Comparison of ENCODE assay signal across 27 cellular contexts in genomic region chr1:246064891-246065290, GRCh38.
"Had no signal": no experiment of that assay in that cellular context is flagged by ENCODE, and none has a peak within 500 bp of the region (broad histone marks: within the 10 kb centered on the region; RNA-seq: fewer than 3 reads in every experiment).

No MANE protein-coding gene starts in this region.

- H3K4me3 ChIP-seq: K562, Peyer's patch, SK-N-MC had no signal

- H3K9me3 Mint-ChIP-seq: activated CD4-positive, alpha-beta T cell treated with anti-CD3 and anti-CD28 coated beads, Interleukin-2, amount 10 ng/mL, durations not matched to agents 7 days and 5 days; activated naive CD4-positive, alpha-beta T cell treated with anti-CD3 and anti-CD28 coated beads, Interleukin-2, amount 10 ng/mL, durations not matched to agents 7 days and 5 days; activated naive CD8-positive, alpha-beta T cell treated with anti-CD3 and anti-CD28 coated beads, Interleukin-2, amount 50 U/mL, for 24 hours; activated T-cell treated with anti-CD3 and anti-CD28 coated beads, Interleukin-2, amount 50 U/mL, for 24 hours; T-helper 2 cell treated with Interferon-gamma antibody and Interleukin-4, amounts not matched to agents 5 μg/mL and 100 μg/mL, for 36 hours had no signal

- H3K36me3 Mint-ChIP-seq: activated naive CD4-positive, alpha-beta T cell treated with anti-CD3 and anti-CD28 coated beads, Interleukin-2, amount 10 ng/mL, durations not matched to agents 7 days and 5 days had no signal

- H3K4me3 Mint-ChIP-seq: activated CD4-positive, alpha-beta T cell treated with anti-CD3 and anti-CD28 coated beads for 36 hours; activated CD4-positive, alpha-beta T cell treated with anti-CD3 and anti-CD28 coated beads, Interleukin-2, amount 10 ng/mL, durations not matched to agents 7 days and 5 days; activated CD8-positive, alpha-beta T cell treated with anti-CD3 and anti-CD28 coated beads, Interleukin-2, amount 10 ng/mL, durations not matched to agents 7 days and 5 days; activated naive CD4-positive, alpha-beta T cell treated with anti-CD3 and anti-CD28 coated beads, Interleukin-2, amount 10 ng/mL, durations not matched to agents 7 days and 5 days; activated naive CD8-positive, alpha-beta T cell; activated naive CD8-positive, alpha-beta T cell treated with anti-CD3 and anti-CD28 coated beads, Interleukin-2, amount 50 U/mL, for 24 hours; activated T-cell treated with anti-CD3 and anti-CD28 coated beads, Interleukin-2, amount 50 U/mL, for 24 hours; T-helper 2 cell treated with Interferon-gamma antibody and Interleukin-4, amounts not matched to agents 5 μg/mL and 100 μg/mL, for 36 hours had no signal

- H3K36me3 ChIP-seq: brain microvascular endothelial cell, Peyer's patch had no signal

- DNase-seq: activated CD4-positive, alpha-beta T cell treated with anti-CD3 and anti-CD28 coated beads for 36 hours; activated CD4-positive, alpha-beta T cell treated with anti-CD3 and anti-CD28 coated beads, Interleukin-2, amount 10 ng/mL, durations not matched to agents 7 days and 5 days; activated CD4-positive, alpha-beta T cell treated with anti-CD3 and anti-CD28 coated beads, Interleukin-2, amount 50 U/mL, for 48 hours; activated CD8-positive, alpha-beta T cell treated with anti-CD3 and anti-CD28 coated beads, Interleukin-2, amount 10 ng/mL, durations not matched to agents 7 days and 5 days; activated effector memory CD4-positive, alpha-beta T cell treated with Interleukin-2 at 50 U/mL for 16 hours; activated naive CD4-positive, alpha-beta T cell treated with anti-CD3 and anti-CD28 coated beads, Interleukin-2, amount 10 ng/mL, durations not matched to agents 7 days and 5 days; activated naive CD8-positive, alpha-beta T cell treated with anti-CD3 and anti-CD28 coated beads, Interleukin-2, amount 50 U/mL, for 24 hours; activated T-cell treated with anti-CD3 and anti-CD28 coated beads, Interleukin-2, amount 50 U/mL, for 24 hours; anterior cingulate cortex; brain microvascular endothelial cell; central memory CD4-positive, alpha-beta T cell; IMR-90; NCI-H1105; NCI-H1417 treated with DMSO at 0.1 percent for 48 hours; NCI-H187 treated with DMSO at 0.1 percent for 48 hours; NCI-H2081; NCI-H2171 treated with DMSO at 0.1 percent for 48 hours; NCI-H226; NCI-H446 treated with DMSO at 0.1 percent for 48 hours; NCI-H524; PC-3; Peyer's patch; Right ventricle myocardium superior had no signal

- ATAC-seq: activated CD4-positive, alpha-beta T cell treated with anti-CD3 and anti-CD28 coated beads for 36 hours; activated CD8-positive, alpha-beta T cell treated with anti-CD3 and anti-CD28 coated beads, Interleukin-2, amount 10 ng/mL, durations not matched to agents 7 days and 5 days; activated naive CD8-positive, alpha-beta T cell treated with anti-CD3 and anti-CD28 coated beads, Interleukin-2, amount 50 U/mL, for 24 hours; K562; PC-3 had no signal

- H3K27me3 Mint-ChIP-seq: activated CD4-positive, alpha-beta T cell treated with anti-CD3 and anti-CD28 coated beads for 36 hours; activated CD4-positive, alpha-beta T cell treated with anti-CD3 and anti-CD28 coated beads, Interleukin-2, amount 10 ng/mL, durations not matched to agents 7 days and 5 days; activated naive CD4-positive, alpha-beta T cell treated with anti-CD3 and anti-CD28 coated beads, Interleukin-2, amount 10 ng/mL, durations not matched to agents 7 days and 5 days; activated naive CD8-positive, alpha-beta T cell; activated naive CD8-positive, alpha-beta T cell treated with anti-CD3 and anti-CD28 coated beads, Interleukin-2, amount 50 U/mL, for 24 hours; activated T-cell treated with anti-CD3 and anti-CD28 coated beads, Interleukin-2, amount 50 U/mL, for 24 hours had no signal

- H3K4me1 ChIP-seq: Peyer's patch had no signal

- H3K27ac ChIP-seq: brain microvascular endothelial cell, Peyer's patch, SK-N-MC had no signal

- H3K9me3 ChIP-seq: Peyer's patch had no signal

- H3K27ac Mint-ChIP-seq: activated CD4-positive, alpha-beta T cell treated with anti-CD3 and anti-CD28 coated beads for 36 hours; activated CD4-positive, alpha-beta T cell treated with anti-CD3 and anti-CD28 coated beads, Interleukin-2, amount 10 ng/mL, durations not matched to agents 7 days and 5 days; activated CD8-positive, alpha-beta T cell treated with anti-CD3 and anti-CD28 coated beads, Interleukin-2, amount 10 ng/mL, durations not matched to agents 7 days and 5 days; activated naive CD4-positive, alpha-beta T cell treated with anti-CD3 and anti-CD28 coated beads, Interleukin-2, amount 10 ng/mL, durations not matched to agents 7 days and 5 days; activated naive CD8-positive, alpha-beta T cell; activated naive CD8-positive, alpha-beta T cell treated with anti-CD3 and anti-CD28 coated beads, Interleukin-2, amount 50 U/mL, for 24 hours; activated T-cell treated with anti-CD3 and anti-CD28 coated beads, Interleukin-2, amount 50 U/mL, for 24 hours; T-helper 2 cell treated with Interferon-gamma antibody and Interleukin-4, amounts not matched to agents 5 μg/mL and 100 μg/mL, for 36 hours had no signal
